24 cellular contexts compared by ENCODE assay signal in the genomic region with DNA sequence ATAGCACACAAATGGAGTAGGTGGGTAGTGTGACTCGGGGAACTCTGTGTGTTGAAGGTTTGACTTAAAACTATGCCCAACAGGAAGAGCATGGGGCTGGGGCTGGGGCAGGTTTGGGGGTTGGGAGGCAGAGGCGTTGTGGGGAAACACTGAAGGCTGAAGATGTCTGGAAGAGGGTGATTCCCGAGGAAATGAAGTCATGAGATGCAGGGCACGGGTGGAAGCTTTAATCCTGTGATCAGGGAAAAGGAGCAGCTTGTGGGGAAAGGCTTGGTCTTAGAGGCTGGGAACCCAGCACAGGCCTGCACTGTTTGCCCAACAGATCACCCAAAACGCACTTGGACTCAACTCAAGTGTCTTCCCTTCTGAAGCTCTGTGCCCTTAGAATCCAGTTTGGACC. TPM values are rescaled to one million over a fixed set of nuclear protein-coding genes. Genes with fewer than 3 reads are reported as not detected.
DNase-seq lines count a peak whose midpoint lies in the region; ATAC-seq, FAIRE-seq and TF ChIP-seq lines count a peak whose summit lies in the region.
"Had no signal": no experiment of that assay in that cellular context is flagged by ENCODE, and none has a peak within 500 bp of the region (broad histone marks: within the 10 kb centered on the region; RNA-seq: fewer than 3 reads in every experiment).

No MANE protein-coding gene starts in this region.

- no peaks in the 10 kb centered on the region for H4K20me1 ChIP-seq in astrocyte (ENCODE audit: insufficient read depth, low read length)

- no peaks in the 10 kb centered on the region for H3K79me1 ChIP-seq in mesendoderm (ENCODE audit: low read length)

- no peak overlapping the region for H2BK5ac ChIP-seq in mesendoderm (ENCODE audit: low read length)

- no peak overlapping the region for H2BK15ac ChIP-seq in mesendoderm (replicated peaks; ENCODE audit: low read depth)

- H3K4me1 Mint-ChIP-seq in activated CD4-positive, alpha-beta T cell treated with anti-CD3 and anti-CD28 coated beads, Interleukin-2, amount 10 ng/mL, durations not matched to agents 24 days and 14 days, result peaks cover 19% of the 10 kb centered on the region
- H3K4me1 Mint-ChIP-seq in astrocyte (ENCODE audit: low read depth, unreplicated experiment), result peaks cover 47% of the 10 kb centered on the region

- no peak for FAIRE-seq in astrocyte (lab: Jason Lieb, UNC)
- FAIRE-seq: H1 had no signal

- H3K27ac Mint-ChIP-seq in activated CD4-positive, alpha-beta T cell treated with anti-CD3 and anti-CD28 coated beads, Interleukin-2, amount 10 ng/mL, durations not matched to agents 24 days and 14 days, result peak overlapping the region; percentile 55
- peak overlapping the region; percentile 66 for H3K27ac Mint-ChIP-seq in astrocyte (ENCODE audit: unreplicated experiment)
- H3K27ac Mint-ChIP-seq: CD4-positive, alpha-beta memory T cell; IgD-negative memory B cell had no signal

- no peak overlapping the region for H3K9ac ChIP-seq in astrocyte (ENCODE audit: low read length)
- H3K9ac ChIP-seq in mesendoderm (ENCODE audit: low read length), result no peak overlapping the region

- no peak overlapping the region for H2AK5ac ChIP-seq in mesendoderm (ENCODE audit: low read length)

- no peak overlapping the region for H3K4me3 Mint-ChIP-seq in activated CD4-positive, alpha-beta T cell treated with anti-CD3 and anti-CD28 coated beads, Interleukin-2, amount 10 ng/mL, durations not matched to agents 24 days and 14 days
- H3K4me3 Mint-ChIP-seq in astrocyte (ENCODE audit: unreplicated experiment), result no peak overlapping the region
- H3K4me3 Mint-ChIP-seq: CD4-positive, alpha-beta memory T cell; IgD-negative memory B cell had no signal

- H3K27me3 Mint-ChIP-seq in activated CD4-positive, alpha-beta T cell treated with anti-CD3 and anti-CD28 coated beads, Interleukin-2, amount 10 ng/mL, durations not matched to agents 24 days and 14 days, result no peaks in the 10 kb centered on the region
- no peaks in the 10 kb centered on the region for H3K27me3 Mint-ChIP-seq in astrocyte (ENCODE audit: low read depth, unreplicated experiment)
- H3K27me3 Mint-ChIP-seq: CD4-positive, alpha-beta memory T cell had no signal

- peak overlapping the region; percentile 6 for H3K4ac ChIP-seq in mesendoderm (ENCODE audit: low read depth, low read length)

- H3K36me3 Mint-ChIP-seq in activated CD4-positive, alpha-beta T cell treated with anti-CD3 and anti-CD28 coated beads, Interleukin-2, amount 10 ng/mL, durations not matched to agents 24 days and 14 days (ENCODE audit: low read depth), result no peaks in the 10 kb centered on the region
- H3K36me3 Mint-ChIP-seq in astrocyte (ENCODE audit: low read depth, unreplicated experiment), result peaks cover 1% of the 10 kb centered on the region

- no peaks in the 10 kb centered on the region for H3K9me3 ChIP-seq in astrocyte (ENCODE audit: insufficient read depth, low read depth, low read length)
- no peaks in the 10 kb centered on the region for H3K9me3 ChIP-seq in thoracic aorta
- H3K9me3 ChIP-seq in effector memory CD4-positive, alpha-beta T cell (ENCODE audit: control insufficient read depth, low read length), result peaks cover 13% of the 10 kb centered on the region
- H3K9me3 ChIP-seq: BE2C had no signal

- no peak overlapping the region for H3K23ac ChIP-seq in mesendoderm (ENCODE audit: low read length)

- H3K4me3 ChIP-seq in astrocyte (ENCODE audit: insufficient read depth, low read depth, low read length) (no peak overlapping the region), mesendoderm (ENCODE audit: low read length) (no peak overlapping the region), thoracic aorta (no peak overlapping the region)
- no peak overlapping the region for H3K4me3 ChIP-seq in effector memory CD4-positive, alpha-beta T cell (ENCODE audit: insufficient read depth, low read depth, low read length, poor library complexity, severe bottlenecking)
- H3K4me3 ChIP-seq: SJCRH30 had no signal

- H3K4me2 ChIP-seq in astrocyte (ENCODE audit: low read length) (no peak overlapping the region), mesendoderm (ENCODE audit: low read length) (no peak overlapping the region)

- H3K27ac ChIP-seq in astrocyte (ENCODE audit: low read depth, low read length), result no peak overlapping the region
- no peak overlapping the region for H3K27ac ChIP-seq in mesendoderm (ENCODE audit: low read depth, low read length)
- H3K27ac ChIP-seq in thoracic aorta, result peak overlapping the region; percentile 8 to 91
- H3K27ac ChIP-seq in effector memory CD4-positive, alpha-beta T cell (ENCODE audit: insufficient read depth, low read length, poor library complexity, severe bottlenecking), result no peak overlapping the region
- H3K27ac ChIP-seq: 22Rv1, RWPE1, SJCRH30 had no signal

- H3K4me1 ChIP-seq in astrocyte (ENCODE audit: insufficient read depth, low read length) (peaks cover 50% of the 10 kb centered on the region), mesendoderm (ENCODE audit: control insufficient read depth, low read depth, low read length) (no peaks in the 10 kb centered on the region), thoracic aorta (ENCODE audit: control insufficient read depth in 1 of 2, low read depth in 2 of 2) (peaks cover 17 to 52% of the 10 kb centered on the region in 2 donors)
- no peaks in the 10 kb centered on the region for H3K4me1 ChIP-seq in effector memory CD4-positive, alpha-beta T cell (ENCODE audit: control insufficient read depth, insufficient read depth, low read length, poor library complexity, severe bottlenecking)
- H3K4me1 ChIP-seq: BE2C, SJCRH30 had no signal

- TF ChIP-seq CTCF in astrocyte (IDR thresholded peaks at IDR 0.05; ENCODE audit: insufficient read depth, low read depth, low read length) (no peak), thoracic aorta (IDR thresholded peaks at IDR 0.05) (no peak)

- H3K36me3 ChIP-seq in astrocyte (ENCODE audit: insufficient read depth, low read length) (no peaks in the 10 kb centered on the region), mesendoderm (ENCODE audit: control insufficient read depth, insufficient read depth, low read length) (no peaks in the 10 kb centered on the region), thoracic aorta (no peaks in the 10 kb centered on the region)
- no peaks in the 10 kb centered on the region for H3K36me3 ChIP-seq in effector memory CD4-positive, alpha-beta T cell (ENCODE audit: control insufficient read depth, insufficient read depth, low read length)
- H3K36me3 ChIP-seq: BE2C, SJCRH30 had no signal

- no CpG with 5 or more reads among the region's 5 CpGs for WGBS in mesendoderm (ENCODE audit: extremely low coverage, insufficient coverage, low lambda C conversion rate)

- H3K9me3 Mint-ChIP-seq in activated CD4-positive, alpha-beta T cell treated with anti-CD3 and anti-CD28 coated beads, Interleukin-2, amount 10 ng/mL, durations not matched to agents 24 days and 14 days, result peaks cover 25% of the 10 kb centered on the region
- peaks cover 13% of the 10 kb centered on the region for H3K9me3 Mint-ChIP-seq in astrocyte (ENCODE audit: unreplicated experiment)

- no peak overlapping the region for H4K5ac ChIP-seq in mesendoderm (ENCODE audit: low read length)

- intact Hi-C loops in activated CD4-positive, alpha-beta T cell treated with anti-CD3 and anti-CD28 coated beads, Interleukin-2, amount 10 ng/mL, durations not matched to agents 24 days and 14 days (cut with micrococcal nuclease), result no loop called here

- H3K56ac ChIP-seq in mesendoderm (ENCODE audit: low read length), result no peak overlapping the region

- no peak overlapping the region for H3K18ac ChIP-seq in mesendoderm (ENCODE audit: low read length)

- no peak overlapping the region for H2BK120ac ChIP-seq in mesendoderm (ENCODE audit: low read depth, low read length)

- no peak overlapping the region for H4K8ac ChIP-seq in mesendoderm (ENCODE audit: low read depth, low read length)

- H3K79me2 ChIP-seq in astrocyte (ENCODE audit: insufficient read depth, low read length), result no peaks in the 10 kb centered on the region
- H3K79me2 ChIP-seq in mesendoderm (ENCODE audit: control insufficient read depth, insufficient read depth, low read length), result no peaks in the 10 kb centered on the region

- no peak for DNase-seq in activated CD4-positive, alpha-beta T cell treated with anti-CD3 and anti-CD28 coated beads, Interleukin-2, amount 10 ng/mL, durations not matched to agents 24 days and 14 days
- no peak for DNase-seq in activated CD4-positive, alpha-beta T cell treated with anti-CD3 and anti-CD28 coated beads for 4 hours
- DNase-seq in astrocyte (ENCODE audit: low read depth) (no peak), mesendoderm (no peak), thoracic aorta (ENCODE audit: low spot score) (no peak), NCI-H82 treated with DMSO at 0.1 percent for 48 hours (lab: John Stamatoyannopoulos, UW; ENCODE audit: unreplicated experiment) (no peak)
- no peak for DNase-seq in effector memory CD4-positive, alpha-beta T cell
- DNase-seq: BE2C; Calu3; CD4-positive, alpha-beta memory T cell; DMS53; Kasumi-1; MM.1S; NCI-H1105; NCI-H1694 treated with DMSO at 0.1 percent for 48 hours; NCI-H69; NK-92 treated with Interleukin-12 subunit alpha and Interleukin-12 subunit beta, amount 100 ng/mL, for 24 hours; OCI-M1; SJCRH30 had no signal

- no peak overlapping the region for H2AFZ ChIP-seq in astrocyte (ENCODE audit: low read depth, low read length)

- no peaks in the 10 kb centered on the region for H3K27me3 ChIP-seq in astrocyte (ENCODE audit: insufficient read depth, low read length)
- no peaks in the 10 kb centered on the region for H3K27me3 ChIP-seq in mesendoderm (ENCODE audit: insufficient read depth, low read length, poor library complexity)
- no peaks in the 10 kb centered on the region for H3K27me3 ChIP-seq in thoracic aorta (replicated peaks; ENCODE audit: insufficient read depth)
- H3K27me3 ChIP-seq in effector memory CD4-positive, alpha-beta T cell (replicated peaks; ENCODE audit: control insufficient read depth, insufficient read depth, low read length, poor library complexity, severe bottlenecking), result no peaks in the 10 kb centered on the region
- H3K27me3 ChIP-seq: BE2C, SJCRH30 had no signal

- ATAC-seq in thoracic aorta (ENCODE audit: insufficient number of reproducible peaks, low FRiP score, low read depth), result no peak
- ATAC-seq in GM18870 (IDR thresholded peaks at IDR 0.05; ENCODE audit: unreplicated experiment), result no peak

RNA-seq across cellular contexts. Expression of a gene that starts 26.6 kb away (rescaled TPM):
- total RNA-seq in activated CD4-positive, alpha-beta T cell treated with anti-CD3 and anti-CD28 coated beads, Interleukin-2, amount 10 ng/mL, durations not matched to agents 24 days and 14 days, result 13.1 and 13.9 TPM in 2 replicates
- total RNA-seq in astrocyte, result 16.9 and 18.6 TPM in 2 replicates
- 3.3 TPM for polyA plus RNA-seq in mesendoderm (2013, experiment 1 of 2)
- polyA plus RNA-seq in mesendoderm (2013, experiment 2 of 2), result 3.2 TPM
- total RNA-seq in thoracic aorta, result 10 to 100 TPM; 21.5 to 28.3 TPM

Comparison
In these comparisons a context has a peak if more than half of its experiments do, and no peak if none do; other contexts are left out.
1. H3K27ac ChIP-seq: peak in thoracic aorta (2 of 2); none in astrocyte (single experiment), mesendoderm (single experiment) and effector memory CD4-positive, alpha-beta T cell (single experiment).